ENCODE assay signal across 14 cellular contexts in the genomic region with DNA sequence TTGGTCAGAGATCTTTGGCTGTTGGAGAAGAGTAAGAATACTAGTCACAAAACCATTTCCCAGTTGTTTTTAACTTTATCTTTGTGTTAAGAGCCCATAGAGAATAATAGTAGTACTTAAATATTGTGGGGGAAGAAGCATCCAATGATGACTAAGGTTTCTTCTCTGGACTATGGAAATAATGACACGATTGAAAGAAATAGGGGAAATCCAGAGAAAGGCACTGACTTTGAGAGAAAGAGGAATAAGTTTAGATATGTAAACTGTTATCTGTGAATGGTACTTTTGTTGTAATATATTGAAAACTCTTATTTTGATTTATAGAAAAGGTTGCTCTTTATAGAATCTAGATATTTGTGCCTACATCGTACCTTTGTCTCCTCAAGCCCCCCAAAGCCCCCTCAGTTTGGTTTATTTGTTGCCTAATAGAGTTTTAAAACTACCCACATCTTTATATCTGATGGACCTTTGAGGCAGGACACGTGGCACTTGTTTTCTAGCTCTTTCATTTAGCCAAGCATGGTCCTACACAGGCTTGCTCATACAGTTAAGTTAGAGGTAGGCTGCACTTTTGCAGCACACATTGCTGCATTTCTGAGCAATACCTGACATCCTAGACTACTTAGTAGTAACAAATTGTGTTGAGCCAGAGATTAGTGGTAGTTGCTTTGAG.
A peak's percentile ranks its signal among the peaks of the same experiment; 100 is the strongest.
DNase-seq lines count a peak whose midpoint lies in the region; ATAC-seq and TF ChIP-seq lines count a peak whose summit lies in the region.
"Had no signal": no experiment of that assay in that cellular context is flagged by ENCODE, and none has a peak within 500 bp of the region (broad histone marks: within the 10 kb centered on the region; RNA-seq: fewer than 3 reads in every experiment).

No MANE protein-coding gene starts in this region.

- H3K27me3 Mint-ChIP-seq in activated T-cell treated with anti-CD3 and anti-CD28 coated beads, Interleukin-2, amount 50 U/mL, for 24 hours = no peaks in the 10 kb centered on the region
- no peaks in the 10 kb centered on the region for H3K27me3 Mint-ChIP-seq in stimulated activated naive B cell treated with anti-CD40 and anti-IgM and Interleukin-4, amounts not matched to agents 10 μg/mL and 1 μg/mL and 100 μg/mL, for 72 hours
- H3K27me3 Mint-ChIP-seq in type B pancreatic cell = no peaks in the 10 kb centered on the region

- H3F3A ChIP-seq in PC-9 (ENCODE audit: insufficient read depth, low read depth) = peaks cover 16% of the 10 kb centered on the region; the same call in 1 of the 2 replicates

- H3K4me2 ChIP-seq in PC-9 = no peak overlapping the region

- no peak for DNase-seq in activated T-cell treated with anti-CD3 and anti-CD28 coated beads, Interleukin-2, amount 50 U/mL, for 24 hours
- DNase-seq in activated T-cell treated with anti-CD3 and anti-CD28 coated beads for 4 hours (no peak), PC-9 (no peak), epithelial cell of prostate (ENCODE audit: low read depth, low spot score) (no peak), type B pancreatic cell (ENCODE audit: extremely low spot score, unreplicated experiment) (no peak)
- DNase-seq in stimulated activated naive B cell treated with anti-CD40 and anti-IgM and Interleukin-4, amounts not matched to agents 10 μg/mL and 1 μg/mL and 100 μg/mL, for 72 hours = no peak
- no peak for DNase-seq in stimulated activated CD8-positive, alpha-beta memory T cell treated with anti-CD3 and anti-CD28 coated beads, Interleukin-4, amount 100 ng/mL, for 48 hours
- no peak for DNase-seq in stimulated activated CD4-positive, alpha-beta T cell treated with anti-CD3 and anti-CD28 coated beads, Interleukin-12 subunit alpha, Interleukin-12 subunit beta, amount 100 ng/mL, for 4 hours
- DNase-seq: activated CD4-positive, alpha-beta T cell treated with anti-CD3 and anti-CD28 coated beads for 1 hour; esophagus squamous epithelium; NCI-H2171 treated with DMSO at 0.1 percent for 48 hours; nephron progenitor cell; SIG-M5 had no signal

- no peaks in the 10 kb centered on the region for H3K36me3 ChIP-seq in PC-9 (ENCODE audit: low read depth)

- H3K27me3 ChIP-seq in PC-9 (ENCODE audit: insufficient read depth, low read depth) = no peaks in the 10 kb centered on the region
- H3K27me3 ChIP-seq: esophagus squamous epithelium had no signal

- no peak for TF ChIP-seq CTCF in PC-9 (conservative IDR thresholded peaks at IDR 0.05)
- TF ChIP-seq CTCF in type B pancreatic cell (conservative IDR thresholded peaks at IDR 0.05) = no peak

- intact Hi-C loops in PC-9 (cut with micrococcal nuclease; ENCODE audit: unreplicated experiment) = no loop called here

- ATAC-seq in stimulated activated naive B cell treated with anti-CD40 and anti-IgM and Interleukin-4, amounts not matched to agents 10 μg/mL and 1 μg/mL and 100 μg/mL, for 72 hours (replicated peaks) = peak; percentile 85 to 95
- ATAC-seq: K562 had no signal

- POLR2A ChIA-PET in PC-9 (lab: Charles Lee; ENCODE audit: unreplicated experiment) = no interaction called here

- H3K9me3 ChIP-seq in PC-9 (ENCODE audit: insufficient read depth, low read depth) = no peaks in the 10 kb centered on the region
- H3K9me3 ChIP-seq: esophagus squamous epithelium had no signal

- H3K9me2 ChIP-seq in PC-9 (ENCODE audit: insufficient read depth) = 0 out of 2 replicates have a peak, but pooled peaks cover 2% of the 10 kb centered on the region

- H3K36me3 Mint-ChIP-seq in activated T-cell treated with anti-CD3 and anti-CD28 coated beads, Interleukin-2, amount 50 U/mL, for 24 hours (ENCODE audit: low read depth) = peaks cover 37% of the 10 kb centered on the region
- peaks cover 7 to 23% of the 10 kb centered on the region in 2 donors for H3K36me3 Mint-ChIP-seq in stimulated activated naive B cell treated with anti-CD40 and anti-IgM and Interleukin-4, amounts not matched to agents 10 μg/mL and 1 μg/mL and 100 μg/mL, for 72 hours
- H3K36me3 Mint-ChIP-seq in type B pancreatic cell = peaks cover 41% of the 10 kb centered on the region

- peaks cover 52% of the 10 kb centered on the region for H3K79me2 ChIP-seq in PC-9 (ENCODE audit: low read depth)

- H3K27ac Mint-ChIP-seq in activated T-cell treated with anti-CD3 and anti-CD28 coated beads, Interleukin-2, amount 50 U/mL, for 24 hours = peak overlapping the region; percentile 88
- peak overlapping the region; percentile 60 for H3K27ac Mint-ChIP-seq in stimulated activated naive B cell treated with anti-CD40 and anti-IgM and Interleukin-4, amounts not matched to agents 10 μg/mL and 1 μg/mL and 100 μg/mL, for 72 hours
- H3K27ac Mint-ChIP-seq in type B pancreatic cell = no peak overlapping the region
- H3K27ac Mint-ChIP-seq: nephron progenitor cell had no signal

- H3K4me1 Mint-ChIP-seq in activated T-cell treated with anti-CD3 and anti-CD28 coated beads, Interleukin-2, amount 50 U/mL, for 24 hours (ENCODE audit: low read depth) = peaks cover 62% of the 10 kb centered on the region
- peaks cover 20 to 34% of the 10 kb centered on the region in 2 donors for H3K4me1 Mint-ChIP-seq in stimulated activated naive B cell treated with anti-CD40 and anti-IgM and Interleukin-4, amounts not matched to agents 10 μg/mL and 1 μg/mL and 100 μg/mL, for 72 hours
- H3K4me1 Mint-ChIP-seq in type B pancreatic cell (ENCODE audit: unreplicated experiment) = peaks cover 7% of the 10 kb centered on the region
- H3K4me1 Mint-ChIP-seq: nephron progenitor cell had no signal

- H3K4me3 Mint-ChIP-seq in activated T-cell treated with anti-CD3 and anti-CD28 coated beads, Interleukin-2, amount 50 U/mL, for 24 hours = peak overlapping the region; percentile 13
- H3K4me3 Mint-ChIP-seq in stimulated activated naive B cell treated with anti-CD40 and anti-IgM and Interleukin-4, amounts not matched to agents 10 μg/mL and 1 μg/mL and 100 μg/mL, for 72 hours = no peak overlapping the region
- H3K4me3 Mint-ChIP-seq in type B pancreatic cell = no peak overlapping the region
- H3K4me3 Mint-ChIP-seq: nephron progenitor cell had no signal

- BruUV-seq in PC-9 (replicated peaks; lab: Mats Ljungman, UMichigan) = no TSS peak

- CTCF ChIA-PET in PC-9 (lab: Charles Lee) = no interaction called here

- no peaks in the 10 kb centered on the region for H3K9me3 Mint-ChIP-seq in activated T-cell treated with anti-CD3 and anti-CD28 coated beads, Interleukin-2, amount 50 U/mL, for 24 hours
- H3K9me3 Mint-ChIP-seq in stimulated activated naive B cell treated with anti-CD40 and anti-IgM and Interleukin-4, amounts not matched to agents 10 μg/mL and 1 μg/mL and 100 μg/mL, for 72 hours = no peaks in the 10 kb centered on the region
- H3K9me3 Mint-ChIP-seq in type B pancreatic cell = peaks cover 5% of the 10 kb centered on the region
- H3K9me3 Mint-ChIP-seq: nephron progenitor cell had no signal

- peaks cover 17% of the 10 kb centered on the region for H3K4me1 ChIP-seq in PC-9 (replicated peaks; ENCODE audit: insufficient read depth)

- H3K4me3 ChIP-seq in PC-9 = no peak overlapping the region
- H3K4me3 ChIP-seq: esophagus squamous epithelium, K562 had no signal

- no peak overlapping the region for H2AFZ ChIP-seq in PC-9

- peak overlapping the region; percentile 21; the same call in 1 of the 2 replicates for H3K27ac ChIP-seq in PC-9
- H3K27ac ChIP-seq in epithelial cell of prostate = peak overlapping the region; percentile 47

- H4K20me1 ChIP-seq in PC-9 (ENCODE audit: insufficient read depth) = peaks cover 25% of the 10 kb centered on the region
